In the genomic region with DNA sequence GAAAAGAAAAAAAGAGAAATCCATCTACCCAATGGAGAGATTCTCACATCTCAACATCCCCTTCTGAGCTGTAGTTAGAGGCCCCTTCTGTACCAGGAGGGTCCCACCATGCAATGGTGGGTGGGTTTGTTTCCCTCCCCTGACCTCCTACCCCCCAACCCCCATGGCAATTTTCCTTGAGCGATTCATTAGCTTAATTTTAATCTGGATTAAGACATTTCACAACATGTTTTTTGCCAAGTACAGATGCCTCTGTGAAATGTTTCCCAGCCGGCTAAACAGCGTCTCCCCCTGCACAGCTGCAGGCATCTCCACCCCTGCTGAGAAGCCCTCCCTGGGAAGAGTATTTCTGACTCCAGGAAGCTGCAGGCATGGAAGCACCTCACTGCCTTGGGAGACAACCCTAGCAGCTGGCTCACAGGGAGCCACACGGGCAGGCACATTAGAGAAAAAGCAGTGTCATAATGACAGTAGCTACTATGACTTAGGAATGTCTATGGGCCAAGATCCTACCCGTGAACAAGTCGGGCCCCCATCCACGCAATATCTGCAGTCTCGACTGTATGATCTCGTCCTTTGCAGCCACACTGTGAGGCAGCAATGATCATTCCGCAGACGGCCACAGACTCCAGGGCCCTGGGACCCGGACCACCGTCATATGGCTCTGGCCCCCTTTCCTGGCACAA, we compare ENCODE assay signal across 12 cellular contexts.
DNase-seq lines count a peak whose midpoint lies in the region; TF ChIP-seq lines count a peak whose summit lies in the region.
"Had no signal": no experiment of that assay in that cellular context is flagged by ENCODE, and none has a peak within 500 bp of the region (broad histone marks: within the 10 kb centered on the region; RNA-seq: fewer than 3 reads in every experiment).

No MANE protein-coding gene starts in this region.

- no peak overlapping the region for H2BK120ac ChIP-seq in H9 (ENCODE audit: low read depth, low read length, poor library complexity, severe bottlenecking)

- no peak overlapping the region for H2AK5ac ChIP-seq in H9 (ENCODE audit: insufficient read length, low read length)

- peaks cover 5% of the 10 kb centered on the region; the same call in 1 of the 2 replicates for H3K4me1 ChIP-seq in H9 (ENCODE audit: insufficient read depth, low read length)
- peaks cover 12% of the 10 kb centered on the region for H3K4me1 ChIP-seq in suprapubic skin
- no peaks in the 10 kb centered on the region for H3K4me1 ChIP-seq in Caco-2

- no peak overlapping the region for H2AFZ ChIP-seq in H9 (ENCODE audit: low read length)

- no peak overlapping the region for H2BK5ac ChIP-seq in H9 (ENCODE audit: insufficient read length, low read length)

- BruUV-seq in Caco-2 (replicated peaks; lab: Mats Ljungman, UMichigan) = no TSS peak

- H4K8ac ChIP-seq in H9 (replicated peaks; ENCODE audit: insufficient read length, low read depth, low read length) = no peak overlapping the region

- H3K27ac ChIP-seq in H9 (ENCODE audit: insufficient read length, low read depth, low read length) = no peak overlapping the region
- peak overlapping the region; percentile 38 for H3K27ac ChIP-seq in layer of hippocampus (ENCODE audit: low read depth, low read length)
- peak overlapping the region; percentile 17 for H3K27ac ChIP-seq in suprapubic skin

- no peak overlapping the region for H2BK12ac ChIP-seq in H9 (ENCODE audit: insufficient read length, low read depth, low read length)

- intact Hi-C loops in Caco-2 (cut with micrococcal nuclease; ENCODE audit: unreplicated experiment) = no loop called here

- CTCF ChIA-PET in Caco-2 (lab: Charles Lee) = no interaction called here

- POLR2A ChIA-PET in Caco-2 (lab: Charles Lee) = no interaction called here

- H3K4me3 Mint-ChIP-seq in H9 (no peak overlapping the region), brain (peak overlapping the region in 4 of 5 experiments; percentile 5 to 50 (median 35)), Caco-2 (ENCODE audit: unreplicated experiment) (no peak overlapping the region)

- no peak overlapping the region for H3K56ac ChIP-seq in H9 (ENCODE audit: insufficient read length, low read depth, low read length)

- H3K9me3 ChIP-seq in H9 (ENCODE audit: control insufficient read depth, low read depth, low read length) (no peaks in the 10 kb centered on the region), suprapubic skin (no peaks in the 10 kb centered on the region), Caco-2 (no peaks in the 10 kb centered on the region)

- peaks cover 3% of the 10 kb centered on the region for H4K20me1 ChIP-seq in H9 (ENCODE audit: control insufficient read depth, insufficient read depth, insufficient read length)

- TF ChIP-seq POLR2A in suprapubic skin (IDR thresholded peaks at IDR 0.05) = no peak

- H3K79me2 ChIP-seq in H9 (ENCODE audit: insufficient read depth, low read length) = no peaks in the 10 kb centered on the region

- TF ChIP-seq EP300 in suprapubic skin (IDR thresholded peaks at IDR 0.05) = no peak

- no peak overlapping the region for H3K18ac ChIP-seq in H9 (ENCODE audit: insufficient read length, low read depth, low read length)

- H3K27me3 ChIP-seq in H9 (ENCODE audit: insufficient read depth, low read length) (no peaks in the 10 kb centered on the region), layer of hippocampus (ENCODE audit: control insufficient read depth, insufficient read depth, low read length) (no peaks in the 10 kb centered on the region), suprapubic skin (no peaks in the 10 kb centered on the region), Caco-2 (replicated peaks; ENCODE audit: control insufficient read depth, insufficient read depth, low read length) (no peaks in the 10 kb centered on the region)

- no peak overlapping the region for H3T11ph ChIP-seq in H9 (ENCODE audit: low read length)

- H3K4me2 ChIP-seq in H9 (ENCODE audit: insufficient read depth, insufficient read length, low read length) = no peak overlapping the region

- no peaks in the 10 kb centered on the region for H3K79me1 ChIP-seq in H9 (ENCODE audit: insufficient read depth, low read depth, low read length, poor library complexity, severe bottlenecking)

- no peak overlapping the region for H2BK15ac ChIP-seq in H9 (ENCODE audit: low read depth, low read length)

- H3K36me3 ChIP-seq in suprapubic skin (no peaks in the 10 kb centered on the region), Caco-2 (ENCODE audit: control insufficient read depth, insufficient read depth, low read length) (no peaks in the 10 kb centered on the region)

- H3K23ac ChIP-seq in H9 (ENCODE audit: insufficient read length, low read depth, low read length) = no peak overlapping the region

- no peak overlapping the region for H4K91ac ChIP-seq in H9 (ENCODE audit: insufficient read length, low read depth, low read length)

- no peak overlapping the region for H4K5ac ChIP-seq in H9 (ENCODE audit: insufficient read length, low read depth, low read length)

- no CpG with 5 or more reads among the region's 13 CpGs for WGBS in H9 (ENCODE audit: extremely low coverage, insufficient read length, low lambda C conversion rate)
- 43% methylated on average over 13 of the region's 13 CpGs for WGBS in suprapubic skin

- H3K23me2 ChIP-seq in H9 (ENCODE audit: insufficient read length, low read depth, low read length, poor library complexity, severe bottlenecking) = no peaks in the 10 kb centered on the region

- no peak overlapping the region for H3K4me3 ChIP-seq in suprapubic skin
- H3K4me3 ChIP-seq in Caco-2 (ENCODE audit: low read depth, low read length) = no peak overlapping the region

- no peak overlapping the region for H3K14ac ChIP-seq in H9 (ENCODE audit: insufficient read depth, low read length)

- H3K27me3 Mint-ChIP-seq in H9 (ENCODE audit: low read depth) = no peaks in the 10 kb centered on the region
- no peaks in the 10 kb centered on the region for H3K27me3 Mint-ChIP-seq in brain
- H3K27me3 Mint-ChIP-seq in Caco-2 (ENCODE audit: insufficient read depth, unreplicated experiment) = no peaks in the 10 kb centered on the region

- H3K9ac ChIP-seq in H9 (ENCODE audit: extremely low read depth, insufficient read length, low read length) = no peak overlapping the region

- TF ChIP-seq CTCF in H9 (conservative IDR thresholded peaks at IDR 0.05) (no peak), brain (conservative IDR thresholded peaks at IDR 0.05) (no peak), suprapubic skin (IDR thresholded peaks at IDR 0.05) (no peak), Caco-2 (IDR thresholded peaks at IDR 0.05; ENCODE audit: insufficient read depth in 1 of 2, low read depth in 1 of 2, low read length in 1 of 2, severe bottlenecking in 1 of 2, unreplicated experiment in 1 of 2) (no peak)

- H3K4ac ChIP-seq in H9 (ENCODE audit: low read depth, low read length) = no peak overlapping the region

- peaks cover 19 to 25% of the 10 kb centered on the region in 2 experiments for H3K4me1 Mint-ChIP-seq in H9
- peaks cover 32% of the 10 kb centered on the region for H3K4me1 Mint-ChIP-seq in brain
- H3K4me1 Mint-ChIP-seq in Caco-2 (ENCODE audit: low read depth, unreplicated experiment) = no peaks in the 10 kb centered on the region

- H3K36me3 Mint-ChIP-seq in H9 (ENCODE audit: insufficient read depth in 1 of 3, low read depth in 3 of 3) (no peaks in the 10 kb centered on the region), brain (no peaks in the 10 kb centered on the region), Caco-2 (ENCODE audit: insufficient read depth, unreplicated experiment) (no peaks in the 10 kb centered on the region)

- H2BK20ac ChIP-seq in H9 (ENCODE audit: low read depth, low read length, poor library complexity, severe bottlenecking) = no peak overlapping the region

- H3K27ac Mint-ChIP-seq in H9 = peak overlapping the region; percentile 49 to 83 (median 58); a peak in 5 of 7 replicates
- peak overlapping the region; percentile 51 to 94 (median 86) for H3K27ac Mint-ChIP-seq in brain
- H3K27ac Mint-ChIP-seq in Caco-2 (ENCODE audit: unreplicated experiment) = no peak overlapping the region

- DNase-seq in H9 (no peak), suprapubic skin (ENCODE audit: low spot score in 2 of 2) (no peak), Caco-2 (no peak), KG1 (lab: John Stamatoyannopoulos, UW) (no peak)
- DNase-seq in stimulated activated CD4-positive, alpha-beta T cell treated with anti-CD3 and anti-CD28 coated beads, Interleukin-4, amount 100 ng/mL, for 24 hours = no peak
- no peak for DNase-seq in stimulated activated CD4-positive, alpha-beta T cell treated with anti-CD3 and anti-CD28 coated beads, Interleukin-1b, Interleukin-23, amount 100 ng/mL, for 48 hours
- DNase-seq: cortex of kidney; left colon; NCI-H1092; stimulated activated CD4-positive, alpha-beta T cell treated with anti-CD3 and anti-CD28 coated beads, Interleukin-4, amount 100 ng/mL, for 1 hour had no signal

- no peaks in the 10 kb centered on the region for H3K9me3 Mint-ChIP-seq in H9
- no peaks in the 10 kb centered on the region for H3K9me3 Mint-ChIP-seq in brain
- no peaks in the 10 kb centered on the region for H3K9me3 Mint-ChIP-seq in Caco-2 (ENCODE audit: unreplicated experiment)

Comparison
In these comparisons a context has a peak if more than half of its experiments do, and no peak if none do; other contexts are left out.
1. H3K4me3 Mint-ChIP-seq: peak in brain (4 of 5); none in H9 (0 of 2) and Caco-2 (single experiment).